Comparison of ENCODE assay signal across 7 cellular contexts in the genomic region with DNA sequence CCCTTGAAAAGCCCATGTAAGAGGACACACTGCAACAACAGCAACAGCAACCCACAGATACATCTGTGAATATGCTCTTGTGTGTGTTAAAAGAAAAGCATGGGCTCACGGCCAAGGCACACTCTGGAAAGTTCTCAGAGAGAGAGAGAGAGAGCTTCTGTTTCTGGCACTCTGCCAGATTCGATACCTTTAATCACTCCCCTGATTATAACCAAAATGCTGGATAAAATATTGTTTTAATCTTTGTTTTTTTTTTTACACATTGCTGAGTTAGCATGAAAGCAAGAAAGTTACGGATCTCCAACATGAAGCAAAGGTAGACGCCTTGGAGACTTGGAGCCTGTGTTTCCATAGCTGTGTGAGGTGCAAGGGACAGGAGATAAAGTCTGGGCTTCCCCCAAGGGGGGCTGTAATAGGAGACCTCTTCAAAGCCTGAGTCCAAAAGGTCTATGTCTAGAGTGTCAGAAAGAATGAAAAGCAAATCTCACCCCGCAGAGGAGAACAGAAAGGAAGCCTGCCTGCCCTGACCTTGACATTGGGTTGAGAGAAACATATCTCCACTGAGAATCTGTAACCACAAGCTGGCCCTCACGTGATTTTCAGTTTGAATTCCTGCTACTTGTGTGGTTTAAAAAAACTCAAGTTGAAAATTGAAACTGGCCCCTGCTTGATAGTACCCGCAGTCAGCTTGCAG. TPM values are rescaled to one million over a fixed set of nuclear protein-coding genes. Genes with fewer than 3 reads are reported as not detected.
DNase-seq lines count a peak whose midpoint lies in the region; ATAC-seq and TF ChIP-seq lines count a peak whose summit lies in the region.

No MANE protein-coding gene starts in this region.

- peaks cover 24% of the 10 kb centered on the region for H3K4me1 Mint-ChIP-seq in HFFc6 (ENCODE audit: low read depth)

- peaks cover 10% of the 10 kb centered on the region for H3K9me3 Mint-ChIP-seq in HFFc6

- H3K36me3 Mint-ChIP-seq in HFFc6 (ENCODE audit: low read depth) = peaks cover 7% of the 10 kb centered on the region; the same call in 1 of the 2 replicates

- TF ChIP-seq CTCF in HL-60 (IDR thresholded peaks at IDR 0.05; ENCODE audit: insufficient read depth, low read length) = no peak
- TF ChIP-seq CTCF in HFFc6 (IDR thresholded peaks at IDR 0.05) = no peak

- peaks cover 44% of the 10 kb centered on the region for H3K27me3 Mint-ChIP-seq in HFFc6 (ENCODE audit: insufficient read depth)

- no peaks in the 10 kb centered on the region for H3K27me3 ChIP-seq in HL-60 (ENCODE audit: insufficient read depth, poor library complexity, severe bottlenecking)

- no peak overlapping the region for H3K27ac Mint-ChIP-seq in HFFc6

- ATAC-seq in GM19351 (IDR thresholded peaks at IDR 0.05; ENCODE audit: unreplicated experiment) (peak; percentile 61), sciatic nerve (peak; percentile 88), HG02759 (IDR thresholded peaks at IDR 0.05; ENCODE audit: unreplicated experiment) (no peak)

- no peak overlapping the region for H3K4me3 Mint-ChIP-seq in HFFc6

- no peak overlapping the region for H3K27ac ChIP-seq in HL-60 (replicated peaks)

- DNase-seq in HL-60 (ENCODE audit: low read depth in 1 of 2, low spot score in 1 of 2) = peak; percentile 17 to 30
- DNase-seq in astrocyte of the hippocampus (ENCODE audit: low read depth, low spot score) = peak; percentile 22
- DNase-seq in sciatic nerve (ENCODE audit: low spot score) = no peak
- DNase-seq in pons (ENCODE audit: low spot score) = no peak
- no peak for DNase-seq in HFFc6

- intact Hi-C loops in sciatic nerve (cut with DNase I) = no loop called here

- H3K4me3 ChIP-seq in HL-60 (replicated peaks; ENCODE audit: insufficient read depth, low read length) = no peak overlapping the region

RNA-seq across cellular contexts. Expression of gene MPPED1, which starts 33.7 kb away (rescaled TPM):
- total RNA-seq in sciatic nerve = 2.5 TPM
- not detected for total RNA-seq in HFFc6 (2021; fragmentation: NEBNext Ultra II Directional; extraction: Animal tissue kit (Norgen Biotek cat#: 25700))

RNA-seq across cellular contexts. Expression of gene SCUBE1, which starts 35.0 kb away (rescaled TPM):
- total RNA-seq in sciatic nerve = 140 TPM
- not detected for total RNA-seq in HFFc6 (2021; fragmentation: NEBNext Ultra II Directional; extraction: Animal tissue kit (Norgen Biotek cat#: 25700))

Comparison
In these comparisons a context has a peak if more than half of its experiments do, and no peak if none do; other contexts are left out.
1. DNase-seq: peak in HL-60 (2 of 2) and astrocyte of the hippocampus (single experiment); none in sciatic nerve (single experiment), pons (single experiment) and HFFc6 (single experiment).
2. RNA of gene SCUBE1, which starts 35.0 kb away (total RNA-seq): 140 TPM in sciatic nerve (single experiment); not detected in HFFc6; every median in the first group is over 100 times any median in the second.